ENCODE assay signal across 12 cellular contexts in the genomic region with DNA sequence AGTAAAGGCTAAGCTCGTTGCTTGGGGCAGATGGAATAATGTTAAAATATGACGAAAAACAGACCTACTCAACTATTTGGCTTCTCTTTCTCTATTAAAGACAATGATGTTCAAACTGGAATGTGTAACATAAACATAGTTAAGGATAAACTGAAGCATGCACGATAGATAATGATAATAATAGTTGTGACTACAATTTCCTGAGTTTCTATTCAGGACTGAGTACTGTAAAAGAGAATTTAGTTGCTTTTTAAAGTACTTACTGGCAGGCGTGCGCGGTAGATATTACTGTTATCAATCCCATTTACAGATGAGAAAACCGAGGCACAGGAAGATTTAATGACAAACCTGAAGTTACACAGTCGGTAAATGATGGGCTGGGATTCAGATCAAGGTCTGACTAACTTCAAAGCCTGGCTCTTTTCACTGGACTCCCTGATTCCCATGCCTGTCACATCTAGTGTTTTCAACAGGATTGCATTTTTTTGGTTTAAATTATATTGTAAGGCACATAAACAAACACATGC.
DNase-seq lines count a peak whose midpoint lies in the region; ATAC-seq and TF ChIP-seq lines count a peak whose summit lies in the region.
"Had no signal": no experiment of that assay in that cellular context is flagged by ENCODE, and none has a peak within 500 bp of the region (broad histone marks: within the 10 kb centered on the region; RNA-seq: fewer than 3 reads in every experiment).

No MANE protein-coding gene starts in this region.

- peak; percentile 18; the same call in 1 of the 2 replicates for ATAC-seq in IMR-90 (ENCODE audit: low read depth)
- ATAC-seq: lower lobe of right lung had no signal

- peak overlapping the region; percentile 52; the same call in 1 of the 2 replicates for H3K9ac ChIP-seq in IMR-90 (ENCODE audit: low read depth, low read length)

- peak overlapping the region; percentile 64; the same call in 1 of the 2 replicates for H3K23ac ChIP-seq in IMR-90 (ENCODE audit: low read depth, low read length)

- H3K36me3 ChIP-seq in ACC112 (ENCODE audit: insufficient read depth, low read length): no peaks in the 10 kb centered on the region
- H3K36me3 ChIP-seq in IMR-90 (ENCODE audit: control insufficient read depth, insufficient read depth, low read length): no peaks in the 10 kb centered on the region
- no peaks in the 10 kb centered on the region for H3K36me3 ChIP-seq in esophagus muscularis mucosa
- H3K36me3 ChIP-seq: lower lobe of right lung had no signal

- intact Hi-C loops in IMR-90 (cut with micrococcal nuclease) (no loop called here), esophagus muscularis mucosa (cut with DNase I) (loop anchor here (5.0 kb wide), 1 partner anchor 37 kb away; no protein-coding TSS in a partner anchor)

- peak overlapping the region; percentile 87 for H4K91ac ChIP-seq in IMR-90 (ENCODE audit: insufficient read depth, low read depth, low read length)

- peak overlapping the region in 2 of 3 experiments; percentile 17 to 37 for H3K27ac Mint-ChIP-seq in nephron
- H3K27ac Mint-ChIP-seq: CD8-positive, alpha-beta T cell had no signal

- BruUV-seq in IMR-90 (replicated peaks; lab: Mats Ljungman, UMichigan): no TSS peak

- no peak for TF ChIP-seq RAD21 in IMR-90 (IDR thresholded peaks at IDR 0.05; ENCODE audit: low read length)

- H2BK15ac ChIP-seq in IMR-90 (ENCODE audit: low read depth, low read length): peak overlapping the region; percentile 87; the same call in 2 of the 3 replicates

- peaks cover 8 to 16% of the 10 kb centered on the region in 2 experiments; a peak in 3 of 4 replicates for H3K79me1 ChIP-seq in IMR-90 (ENCODE audit: low read depth in 1 of 2, low read length in 2 of 2)

- in situ Hi-C loops in IMR-90 (cut with MboI; ENCODE audit: low sequenced_read_pairs): no loop called here

- peak overlapping the region; percentile 91 for H2BK5ac ChIP-seq in IMR-90 (ENCODE audit: low read depth, low read length, poor library complexity, severe bottlenecking)

- H3K9me3 ChIP-seq in IMR-90 (ENCODE audit: control insufficient read depth, insufficient read depth, low read length) (no peaks in the 10 kb centered on the region), esophagus muscularis mucosa (no peaks in the 10 kb centered on the region)
- H3K9me3 ChIP-seq: lower lobe of right lung had no signal

- H3K9me3 Mint-ChIP-seq in nephron: no peaks in the 10 kb centered on the region

- peak overlapping the region; percentile 95; the same call in 1 of the 2 replicates for H3K18ac ChIP-seq in IMR-90 (ENCODE audit: low read depth, low read length)

- H3K14ac ChIP-seq in IMR-90 (replicated peaks; ENCODE audit: low read depth, low read length): peak overlapping the region; percentile 82

- peaks cover 68% of the 10 kb centered on the region for H3K4me1 ChIP-seq in ACC112 (ENCODE audit: control insufficient read depth, insufficient read depth, low read length, unreplicated experiment)
- H3K4me1 ChIP-seq in IMR-90 (ENCODE audit: control insufficient read depth, insufficient read depth, low read length): peaks cover 29% of the 10 kb centered on the region
- peaks cover 63 to 74% (median 69%) of the 10 kb centered on the region in 4 donors for H3K4me1 ChIP-seq in esophagus muscularis mucosa

- TF ChIP-seq CTCF in IMR-90 (conservative IDR thresholded peaks at IDR 0.05; ENCODE audit: low read depth, low read length): no peak
- TF ChIP-seq CTCF in esophagus muscularis mucosa (IDR thresholded peaks at IDR 0.05): no peak
- TF ChIP-seq CTCF in nephron (IDR thresholded peaks at IDR 0.05; ENCODE audit: unreplicated experiment in 3 of 3): no peak

- peaks cover 61% of the 10 kb centered on the region for H3K4me1 Mint-ChIP-seq in nephron

- H4K20me1 ChIP-seq in IMR-90 (ENCODE audit: insufficient read depth, low read length): no peaks in the 10 kb centered on the region

- no CpG with 5 or more reads among the region's 8 CpGs for WGBS in IMR-90 (ENCODE audit: extremely low coverage in 2 of 2, insufficient read length in 1 of 2), 2 experiments
- 48% methylated on average over 8 of the region's 8 CpGs for WGBS in esophagus muscularis mucosa

- H3K4me2 ChIP-seq in IMR-90 (ENCODE audit: low read depth, low read length): peak overlapping the region; percentile 51; the same call in 1 of the 2 replicates

- H2AFZ ChIP-seq in ACC112 (ENCODE audit: low read length, unreplicated experiment) (peak overlapping the region; percentile 58), IMR-90 (replicated peaks; ENCODE audit: low read length, poor library complexity) (no peak overlapping the region)

- dilution Hi-C loops in IMR-90 (cut with HindIII; ENCODE audit: low sequenced_read_pairs, unreplicated experiment): no loop called here

- no peaks in the 10 kb centered on the region for H3K36me3 Mint-ChIP-seq in nephron (ENCODE audit: low read depth)
- H3K36me3 Mint-ChIP-seq: CD8-positive, alpha-beta T cell had no signal

- H2BK120ac ChIP-seq in IMR-90 (ENCODE audit: low read depth, low read length): peak overlapping the region; percentile 95

- H2BK20ac ChIP-seq in IMR-90 (ENCODE audit: low read depth, low read length): peak overlapping the region; percentile 92

- H3K4me3 Mint-ChIP-seq in nephron: no peak overlapping the region
- H3K4me3 Mint-ChIP-seq: activated naive CD8-positive, alpha-beta T cell treated with anti-CD3 and anti-CD28 coated beads for 36 hours; CD8-positive, alpha-beta T cell had no signal

- peak overlapping the region; percentile 56 for H2AK5ac ChIP-seq in IMR-90 (ENCODE audit: low read depth, low read length)

- H3K56ac ChIP-seq in IMR-90 (ENCODE audit: extremely low read depth, insufficient read depth, low read length): peak overlapping the region; percentile 33; the same call in 1 of the 2 replicates

- H3K27me3 ChIP-seq in ACC112 (ENCODE audit: insufficient read depth, low read length) (no peaks in the 10 kb centered on the region), IMR-90 (ENCODE audit: control insufficient read depth, insufficient read depth, low read length) (no peaks in the 10 kb centered on the region), esophagus muscularis mucosa (no peaks in the 10 kb centered on the region)

- CTCF ChIA-PET in IMR-90 (lab: Yijun Ruan, JAX): interaction anchor here (1.0 kb wide), 1 partner anchor 321 kb away, joined by 3 read pairs; no protein-coding TSS in a partner anchor

- H3K79me2 ChIP-seq in ACC112 (ENCODE audit: control insufficient read depth, insufficient read depth, low read length, unreplicated experiment): peaks cover 10% of the 10 kb centered on the region

- no peak for TF ChIP-seq EP300 in esophagus muscularis mucosa (IDR thresholded peaks at IDR 0.05)

- H3K9me1 ChIP-seq in IMR-90 (ENCODE audit: insufficient read depth, low read length): peaks cover 10% of the 10 kb centered on the region

- H4K8ac ChIP-seq in IMR-90 (ENCODE audit: low read depth in 2 of 2, low read length in 2 of 2): peak overlapping the region; percentile 58 to 91

- no peak overlapping the region for H2AK9ac ChIP-seq in IMR-90 (replicated peaks; ENCODE audit: low read depth, low read length, poor library complexity)

- POLR2A ChIA-PET in IMR-90 (lab: Charles Lee; ENCODE audit: unreplicated experiment): no interaction called here

- H3K27ac ChIP-seq in ACC112 (ENCODE audit: low read depth, low read length) (peak overlapping the region; percentile 89), IMR-90 (ENCODE audit: insufficient read depth, low read length) (peak overlapping the region; percentile 84), esophagus muscularis mucosa (replicated peaks in 1 of 4) (peak overlapping the region; percentile 68 to 80 (median 78))
- H3K27ac ChIP-seq: lower lobe of right lung had no signal

- H3K27me3 Mint-ChIP-seq in nephron (ENCODE audit: low read depth): no peaks in the 10 kb centered on the region
- H3K27me3 Mint-ChIP-seq: activated naive CD8-positive, alpha-beta T cell treated with anti-CD3 and anti-CD28 coated beads for 36 hours had no signal

- no peak for TF ChIP-seq POLR2A in IMR-90 (IDR thresholded peaks at IDR 0.05; ENCODE audit: low read depth, low read length)
- no peak for TF ChIP-seq POLR2A in esophagus muscularis mucosa (IDR thresholded peaks at IDR 0.05; ENCODE audit: low read depth)

- H3K4ac ChIP-seq in IMR-90 (ENCODE audit: low read depth, low read length): peak overlapping the region; percentile 76

- DNase-seq in IMR-90 (peak; percentile 53), esophagus muscularis mucosa (ENCODE audit: extremely low spot score) (no peak), anterior cingulate cortex (lab: John Stamatoyannopoulos, UW) (no peak), NCI-H345 (lab: John Stamatoyannopoulos, UW) (no peak), superior temporal gyrus (ENCODE audit: extremely low spot score) (no peak), cerebellum (ENCODE audit: low spot score) (no peak)
- DNase-seq: lower lobe of right lung, NCI-H1436 treated with DMSO at 0.1 percent for 48 hours had no signal

- H3K4me3 ChIP-seq in ACC112 (ENCODE audit: low read depth, low read length) (peak overlapping the region; percentile 39; the same call in 1 of the 2 replicates), IMR-90 (ENCODE audit: insufficient read depth, low read depth, low read length) (no peak overlapping the region), esophagus muscularis mucosa (no peak overlapping the region)
- H3K4me3 ChIP-seq: lower lobe of right lung had no signal

- peak overlapping the region; percentile 89; the same call in 1 of the 2 replicates for H4K5ac ChIP-seq in IMR-90 (ENCODE audit: low read depth, low read length)

TF ChIP-seq in IMR-90, 13 proteins besides CTCF, POLR2A, EP300 and RAD21:
- TF ChIP-seq SMC3 (IDR thresholded peaks at IDR 0.05; ENCODE audit: low read depth, low read length): no peak
- TF ChIP-seq RCOR1 (IDR thresholded peaks at IDR 0.05; ENCODE audit: insufficient replicate concordance, low read length): peak; percentile 40
- TF ChIP-seq MAZ (IDR thresholded peaks at IDR 0.05; ENCODE audit: borderline replicate concordance, low read depth, low read length): no peak
- TF ChIP-seq RFX5 (IDR thresholded peaks at IDR 0.05; ENCODE audit: low read depth, low read length): no peak
